ENCODE assay signal across 28 cellular contexts in the genomic region with DNA sequence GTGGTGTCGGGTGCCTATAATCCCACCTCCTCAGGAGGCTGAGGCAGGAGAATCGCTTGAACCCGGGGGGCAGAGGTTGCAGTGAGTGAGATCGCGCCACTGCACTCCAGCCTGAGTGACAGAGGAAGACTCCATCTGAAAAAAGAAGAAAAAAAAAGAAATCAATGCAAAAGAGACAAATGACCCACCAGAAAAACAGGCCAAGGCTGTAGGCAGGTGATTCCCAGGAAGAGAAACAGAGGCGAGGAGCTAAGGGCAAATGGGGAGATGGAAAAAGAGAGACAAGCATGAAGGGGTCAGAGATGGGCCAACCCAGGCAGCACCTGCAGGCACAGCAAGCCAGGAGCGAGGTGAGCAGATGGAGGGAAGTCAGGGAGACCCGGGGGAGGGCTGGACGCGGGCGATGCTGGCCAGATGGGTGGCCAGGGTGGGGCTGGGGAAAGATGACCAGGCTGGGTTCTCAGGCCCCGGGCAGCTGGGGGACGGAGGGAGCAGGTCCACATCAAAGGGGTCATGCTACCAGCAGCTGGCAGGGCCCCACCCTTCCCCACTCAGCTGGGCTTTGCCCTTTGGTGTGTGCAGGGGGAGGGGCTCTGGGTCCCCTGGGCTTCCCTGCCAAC. TPM values are rescaled to one million over a fixed set of nuclear protein-coding genes. Genes with fewer than 3 reads are reported as not detected.
DNase-seq lines count a peak whose midpoint lies in the region; ATAC-seq, FAIRE-seq and TF ChIP-seq lines count a peak whose summit lies in the region.
"Had no signal": no experiment of that assay in that cellular context is flagged by ENCODE, and none has a peak within 500 bp of the region (broad histone marks: within the 10 kb centered on the region; RNA-seq: fewer than 3 reads in every experiment).

No MANE protein-coding gene starts in this region.

- FAIRE-seq in endothelial cell of umbilical vein (lab: Jason Lieb, UNC): no peak
- FAIRE-seq: H54, urothelium cell line had no signal

- no peaks in the 10 kb centered on the region for H3K9me1 ChIP-seq in endothelial cell of umbilical vein (replicated peaks; ENCODE audit: control insufficient read depth, extremely low read depth, insufficient read depth, low read length)

- TF ChIP-seq CTCF in left ventricle myocardium inferior (IDR thresholded peaks at IDR 0.05; ENCODE audit: borderline replicate concordance) (no peak), endothelial cell of umbilical vein (IDR thresholded peaks at IDR 0.05; ENCODE audit: extremely low read depth in 1 of 2, insufficient read depth in 1 of 2, low read depth in 1 of 2, low read length in 2 of 2) (no peak), progenitor cell of endocrine pancreas (IDR thresholded peaks at IDR 0.05; ENCODE audit: unreplicated experiment) (no peak), uterus (IDR thresholded peaks at IDR 0.05) (no peak)

- no peak for DNase-seq in left ventricle myocardium inferior
- no peak for DNase-seq in Right ventricle myocardium superior
- no peak for DNase-seq in endothelial cell of umbilical vein (ENCODE audit: low read depth, low spot score)
- no peak for DNase-seq in progenitor cell of endocrine pancreas (ENCODE audit: low spot score, unreplicated experiment)
- DNase-seq in uterus: no peak
- DNase-seq in T-helper 1 cell: no peak
- no peak for DNase-seq in stimulated activated CD4-positive, alpha-beta T cell treated with anti-CD3 and anti-CD28 coated beads, Interleukin-2, amount 100 ng/mL, for 48 hours
- DNase-seq: ACHN; activated CD4-positive, alpha-beta memory T cell treated with anti-CD3 and anti-CD28 coated beads, Interleukin-2, amount 10 ng/mL, durations not matched to agents 7 days and 5 days; activated CD4-positive, CD25-positive, alpha-beta regulatory T cell treated with anti-CD3 and anti-CD28 coated beads, Interleukin-2, amount 50 U/mL, for 72 hours; activated effector memory CD4-positive, alpha-beta T cell treated with Interleukin-2 at 50 U/mL for 16 hours; brain microvascular endothelial cell; C1 segment of cervical spinal cord; colonic mucosa; Kasumi-1; naive B cell; NCI-H1694 treated with DMSO at 0.1 percent for 48 hours; NCI-H2171; NCI-H510A treated with DMSO at 0.1 percent for 48 hours; SJCRH30 had no signal

- peak overlapping the region; percentile 23 for H3K27ac Mint-ChIP-seq in progenitor cell of endocrine pancreas
- H3K27ac Mint-ChIP-seq: activated CD4-positive, alpha-beta memory T cell treated with anti-CD3 and anti-CD28 coated beads, Interleukin-2, amount 10 ng/mL, durations not matched to agents 7 days and 5 days had no signal

- H3K4me3 Mint-ChIP-seq in progenitor cell of endocrine pancreas (ENCODE audit: low read depth): no peak overlapping the region
- H3K4me3 Mint-ChIP-seq: activated CD4-positive, alpha-beta memory T cell treated with anti-CD3 and anti-CD28 coated beads, Interleukin-2, amount 10 ng/mL, durations not matched to agents 7 days and 5 days had no signal

- H3K27me3 ChIP-seq in left ventricle myocardium inferior (ENCODE audit: low read depth) (no peaks in the 10 kb centered on the region), endothelial cell of umbilical vein (ENCODE audit: control insufficient read depth in 2 of 2, insufficient read depth in 2 of 2, low read length in 2 of 2) (no peaks in the 10 kb centered on the region), uterus (no peaks in the 10 kb centered on the region)
- H3K27me3 ChIP-seq: brain microvascular endothelial cell, colonic mucosa, right atrium auricular region, SJCRH30 had no signal

- H3K4me1 ChIP-seq in left ventricle myocardium inferior (peaks cover 85% of the 10 kb centered on the region), endothelial cell of umbilical vein (ENCODE audit: control insufficient read depth, extremely low read depth, insufficient read depth, low read length) (peaks cover 54% of the 10 kb centered on the region), uterus (no peaks in the 10 kb centered on the region)
- H3K4me1 ChIP-seq: SJCRH30 had no signal

- no peaks in the 10 kb centered on the region for H3K36me3 ChIP-seq in left ventricle myocardium inferior
- peaks cover 0 to 16% of the 10 kb centered on the region in 2 experiments for H3K36me3 ChIP-seq in endothelial cell of umbilical vein (ENCODE audit: control insufficient read depth in 2 of 2, extremely low read depth in 1 of 2, insufficient read depth in 2 of 2, low read length in 2 of 2)
- no peaks in the 10 kb centered on the region for H3K36me3 ChIP-seq in uterus
- H3K36me3 ChIP-seq: brain microvascular endothelial cell, colonic mucosa, right atrium auricular region, SJCRH30 had no signal

- H3K79me2 ChIP-seq in endothelial cell of umbilical vein (ENCODE audit: control insufficient read depth, insufficient read depth, low read length): no peaks in the 10 kb centered on the region

- TF ChIP-seq POLR2A in endothelial cell of umbilical vein (IDR thresholded peaks at IDR 0.05; ENCODE audit: low read depth, low read length) (no peak), uterus (IDR thresholded peaks at IDR 0.05) (no peak)

- H3K4me3 ChIP-seq in left ventricle myocardium inferior: no peak overlapping the region
- H3K4me3 ChIP-seq in endothelial cell of umbilical vein (replicated peaks in 1 of 3; ENCODE audit: insufficient read depth in 1 of 3, low read depth in 1 of 3, low read length in 3 of 3): no peak overlapping the region
- H3K4me3 ChIP-seq in uterus: no peak overlapping the region
- H3K4me3 ChIP-seq: colonic mucosa, right atrium auricular region, SJCRH30 had no signal

- no peaks in the 10 kb centered on the region for H3K9me3 Mint-ChIP-seq in progenitor cell of endocrine pancreas (ENCODE audit: low read depth)
- H3K9me3 Mint-ChIP-seq: activated CD4-positive, alpha-beta memory T cell treated with anti-CD3 and anti-CD28 coated beads, Interleukin-2, amount 10 ng/mL, durations not matched to agents 7 days and 5 days; naive B cell had no signal

- ATAC-seq in Right ventricle myocardium superior (ENCODE audit: poor library complexity) (no peak), GM19035 (IDR thresholded peaks at IDR 0.05; ENCODE audit: unreplicated experiment) (no peak)
- ATAC-seq: Panc1 had no signal

- H3K27ac ChIP-seq in left ventricle myocardium inferior (replicated peaks) (peak overlapping the region; percentile 84), endothelial cell of umbilical vein (ENCODE audit: insufficient read depth, low read depth, low read length) (peak overlapping the region; percentile 89), uterus (peak overlapping the region; percentile 23 to 24)
- H3K27ac ChIP-seq: brain microvascular endothelial cell, colonic mucosa, SJCRH30 had no signal

- no TSS peak for BruUV-seq in endothelial cell of umbilical vein (replicated peaks; lab: Mats Ljungman, UMichigan)

- no peaks in the 10 kb centered on the region for H4K20me1 ChIP-seq in endothelial cell of umbilical vein (replicated peaks; ENCODE audit: control insufficient read depth, extremely low read depth, insufficient read depth, low read length)

- no peaks in the 10 kb centered on the region for H3K9me3 ChIP-seq in left ventricle myocardium inferior (replicated peaks)
- no peaks in the 10 kb centered on the region for H3K9me3 ChIP-seq in endothelial cell of umbilical vein (replicated peaks; ENCODE audit: control insufficient read depth, insufficient read depth, low read length)
- no peaks in the 10 kb centered on the region for H3K9me3 ChIP-seq in uterus
- H3K9me3 ChIP-seq: colonic mucosa, right atrium auricular region, SJCRH30 had no signal

- POLR2A ChIA-PET in endothelial cell of umbilical vein (lab: Charles Lee): no interaction called here

- dilution Hi-C loops in endothelial cell of umbilical vein (cut with MboI; ENCODE audit: extremely low pct_ligation_motif_present, low sequenced_read_pairs): no loop called here

- no peak overlapping the region for H3K4me2 ChIP-seq in endothelial cell of umbilical vein (ENCODE audit: insufficient read depth, low read length)

- peaks cover 2% of the 10 kb centered on the region for H3K4me1 Mint-ChIP-seq in progenitor cell of endocrine pancreas (ENCODE audit: low read depth)
- H3K4me1 Mint-ChIP-seq: activated CD4-positive, alpha-beta memory T cell treated with anti-CD3 and anti-CD28 coated beads, Interleukin-2, amount 10 ng/mL, durations not matched to agents 7 days and 5 days had no signal

- peaks cover 35% of the 10 kb centered on the region for H3K27me3 Mint-ChIP-seq in progenitor cell of endocrine pancreas

- H3K9ac ChIP-seq in endothelial cell of umbilical vein (replicated peaks; ENCODE audit: extremely low read depth, insufficient read depth, low read length): no peak overlapping the region

- no peaks in the 10 kb centered on the region for H3K36me3 Mint-ChIP-seq in progenitor cell of endocrine pancreas (ENCODE audit: insufficient read depth)
- H3K36me3 Mint-ChIP-seq: naive B cell had no signal

- H2AFZ ChIP-seq in endothelial cell of umbilical vein (ENCODE audit: low read depth, low read length): no peak overlapping the region

- intact Hi-C loops in left ventricle myocardium inferior (cut with micrococcal nuclease): no loop called here
- intact Hi-C loops in Right ventricle myocardium superior (cut with DNase I): no loop called here
- intact Hi-C loops in endothelial cell of umbilical vein (cut with micrococcal nuclease): loop anchor here (2.0 kb wide), 1 partner anchor 109 kb away; no protein-coding TSS in a partner anchor
- intact Hi-C loops in uterus (cut with DNase I; ENCODE audit: low total_unique reads): no loop called here

- CTCF ChIA-PET in endothelial cell of umbilical vein (lab: Charles Lee): no interaction called here

RNA-seq across cellular contexts. Expression of gene MYBBP1A, which starts 25.5 kb away (rescaled TPM):
- 21.3 TPM for total RNA-seq in left ventricle myocardium inferior
- 18.8 TPM for total RNA-seq in Right ventricle myocardium superior
- 78.1 and 79.2 TPM in 2 replicates for total RNA-seq in endothelial cell of umbilical vein
- polyA plus RNA-seq in endothelial cell of umbilical vein: 26.8 and 29.3 TPM in 2 replicates
- 23.1 and 28.2 TPM in 2 replicates for polyA plus RNA-seq in endothelial cell of umbilical vein (2011; cell fraction: cytosol; rRNA removed)
- 109 and 111 TPM in 2 replicates for polyA plus RNA-seq in endothelial cell of umbilical vein (2011; cell fraction: nucleus; rRNA removed)
- 54.2 and 58.6 TPM in 2 replicates for polyA plus RNA-seq in endothelial cell of umbilical vein (2012)
- 36.6 and 55.5 TPM in 2 replicates for polyA minus RNA-seq in endothelial cell of umbilical vein
- 65.2 TPM for polyA minus RNA-seq in endothelial cell of umbilical vein (2011; cell fraction: cytosol; rRNA and poly(A)+ RNA removed)
- 43.8 and 58.8 TPM in 2 replicates for polyA minus RNA-seq in endothelial cell of umbilical vein (2011; cell fraction: nucleus; rRNA and poly(A)+ RNA removed)
- 55.2 and 55.6 TPM in 2 replicates for total RNA-seq in progenitor cell of endocrine pancreas
- 10 to 100 TPM; 10.9 to 64.7 (median 25.2) TPM for total RNA-seq in uterus

RNA-seq across cellular contexts. Expression of gene GGT6, which starts 30.7 kb away (rescaled TPM):
- total RNA-seq in left ventricle myocardium inferior: not detected
- not detected for total RNA-seq in Right ventricle myocardium superior
- not detected in 2 replicates for total RNA-seq in endothelial cell of umbilical vein
- not detected in 2 replicates for polyA plus RNA-seq in endothelial cell of umbilical vein
- polyA plus RNA-seq in endothelial cell of umbilical vein (2011; cell fraction: cytosol; rRNA removed): not detected in 2 replicates
- not detected in 2 replicates for polyA plus RNA-seq in endothelial cell of umbilical vein (2011; cell fraction: nucleus; rRNA removed)
- not detected in 2 replicates for polyA plus RNA-seq in endothelial cell of umbilical vein (2012)
- not detected in 2 replicates for polyA minus RNA-seq in endothelial cell of umbilical vein
- polyA minus RNA-seq in endothelial cell of umbilical vein (2011; cell fraction: cytosol; rRNA and poly(A)+ RNA removed): not detected
- not detected in 2 replicates for polyA minus RNA-seq in endothelial cell of umbilical vein (2011; cell fraction: nucleus; rRNA and poly(A)+ RNA removed)
- total RNA-seq in progenitor cell of endocrine pancreas: not detected in 2 replicates
- 1 to 10 TPM in 1 of 4 donors, under 1 TPM in 2, not detected in 1; 0.21 to 4.4 (median 0.29) TPM for total RNA-seq in uterus
- total RNA-seq: activated CD4-positive, alpha-beta memory T cell treated with anti-CD3 and anti-CD28 coated beads, Interleukin-2, amount 10 ng/mL, durations not matched to agents 7 days and 5 days; mesenteric fat pad; osteocyte; right atrium auricular region; SJCRH30; subcutaneous adipose tissue had no signal

RNA-seq across cellular contexts. Expression of gene SPNS2, which starts 31.0 kb away (rescaled TPM):
- 11.2 TPM for total RNA-seq in left ventricle myocardium inferior
- total RNA-seq in Right ventricle myocardium superior: 10.4 TPM
- 56.6 and 77.3 TPM in 2 replicates for total RNA-seq in endothelial cell of umbilical vein
- polyA plus RNA-seq in endothelial cell of umbilical vein: 70.2 and 77.3 TPM in 2 replicates
- 47.5 and 59.9 TPM in 2 replicates for polyA plus RNA-seq in endothelial cell of umbilical vein (2011; cell fraction: cytosol; rRNA removed)
- polyA plus RNA-seq in endothelial cell of umbilical vein (2011; cell fraction: nucleus; rRNA removed): 70.4 and 94.6 TPM in 2 replicates
- 16.2 and 28.4 TPM in 2 replicates for polyA plus RNA-seq in endothelial cell of umbilical vein (2012)
- 46.1 and 59.7 TPM in 2 replicates for polyA minus RNA-seq in endothelial cell of umbilical vein
- not detected for polyA minus RNA-seq in endothelial cell of umbilical vein (2011; cell fraction: cytosol; rRNA and poly(A)+ RNA removed)
- polyA minus RNA-seq in endothelial cell of umbilical vein (2011; cell fraction: nucleus; rRNA and poly(A)+ RNA removed): 21.3 and 41.6 TPM in 2 replicates
- total RNA-seq in progenitor cell of endocrine pancreas: 0.60 and 1.5 TPM in 2 replicates
- 10 to 100 TPM in 2 of 4 donors, 1 to 10 TPM in 2; 3.8 to 40.5 (median 13.6) TPM for total RNA-seq in uterus
- total RNA-seq: osteocyte had no signal

RNA-seq across cellular contexts. Expression of gene SMTNL2, which starts 54.7 kb away (rescaled TPM):
- 33.4 TPM for total RNA-seq in left ventricle myocardium inferior
- total RNA-seq in Right ventricle myocardium superior: 40.4 TPM
- total RNA-seq in endothelial cell of umbilical vein: not detected in 2 replicates
- not detected in 2 replicates for polyA plus RNA-seq in endothelial cell of umbilical vein
- not detected in 2 replicates for polyA plus RNA-seq in endothelial cell of umbilical vein (2011; cell fraction: cytosol; rRNA removed)
- polyA plus RNA-seq in endothelial cell of umbilical vein (2011; cell fraction: nucleus; rRNA removed): not detected in 2 replicates
- polyA plus RNA-seq in endothelial cell of umbilical vein (2012): not detected in 2 replicates
- polyA minus RNA-seq in endothelial cell of umbilical vein: not detected in 2 replicates
- not detected for polyA minus RNA-seq in endothelial cell of umbilical vein (2011; cell fraction: cytosol; rRNA and poly(A)+ RNA removed)
- polyA minus RNA-seq in endothelial cell of umbilical vein (2011; cell fraction: nucleus; rRNA and poly(A)+ RNA removed): not detected in 2 replicates
- 8.3 and 8.6 TPM in 2 replicates for total RNA-seq in progenitor cell of endocrine pancreas
- 10 to 100 TPM in 1 of 4 donors, 1 to 10 TPM in 2, not detected in 1; 5.7 to 12.0 (median 6.8) TPM for total RNA-seq in uterus
- total RNA-seq: activated CD4-positive, alpha-beta memory T cell treated with anti-CD3 and anti-CD28 coated beads, Interleukin-2, amount 10 ng/mL, durations not matched to agents 7 days and 5 days; SJCRH30 had no signal

Comparison
In these comparisons a context has a peak if more than half of its experiments do, and no peak if none do; other contexts are left out.
1. H3K27ac ChIP-seq: peak in every context shown above with its lines; median percentile 89 in endothelial cell of umbilical vein; 84 in left ventricle myocardium inferior; 24 in uterus.